Comparison of ENCODE assay signal across 8 cellular contexts in the genomic region with DNA sequence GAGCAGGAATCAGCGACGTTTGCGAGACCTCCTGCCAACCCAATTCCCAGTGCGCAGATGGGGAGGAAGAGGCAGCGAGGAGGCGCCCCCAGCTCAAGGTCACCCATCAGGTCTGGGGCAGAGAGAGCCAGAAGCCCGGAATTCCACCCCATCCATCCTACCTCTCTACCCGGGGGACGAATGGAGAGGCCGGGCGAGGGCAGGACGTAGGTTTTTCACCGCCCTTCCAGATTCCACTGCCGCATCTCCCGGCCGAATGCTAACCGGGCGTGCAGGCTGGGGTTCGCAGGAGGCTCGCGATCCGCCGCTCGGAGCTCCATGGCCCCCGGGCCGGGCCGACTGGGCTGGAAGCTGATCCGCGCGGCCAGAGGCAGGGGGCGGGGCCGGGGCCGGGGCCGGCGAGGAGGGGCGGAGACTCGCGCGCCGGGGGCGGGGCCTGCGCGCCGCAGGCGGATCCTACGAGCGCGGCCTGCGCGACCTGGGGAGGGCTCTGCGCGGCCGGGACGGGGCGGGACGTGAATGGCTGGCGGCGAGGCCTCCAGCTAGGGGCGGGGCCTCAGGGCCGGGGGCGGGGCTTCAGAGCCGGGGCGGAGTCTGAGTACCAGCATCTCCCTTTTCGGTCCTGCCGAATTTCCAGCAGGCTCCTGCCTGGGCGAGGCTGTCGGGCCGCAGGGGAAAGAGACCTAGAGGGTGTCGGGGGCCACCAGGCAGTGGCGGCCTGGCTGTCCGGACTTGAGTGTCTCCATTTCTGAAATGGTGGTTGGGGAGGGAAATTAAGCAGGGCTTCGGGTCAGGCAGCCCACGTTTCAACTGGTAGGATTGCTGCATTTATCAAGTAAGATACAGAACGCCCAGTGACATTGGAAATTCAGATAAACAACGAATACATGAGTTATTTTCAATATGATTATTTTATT. TPM values are rescaled to one million over a fixed set of nuclear protein-coding genes. Genes with fewer than 3 reads are reported as not detected.
DNase-seq lines count a peak whose midpoint lies in the region; ATAC-seq and TF ChIP-seq lines count a peak whose summit lies in the region.

A gene with protein sequence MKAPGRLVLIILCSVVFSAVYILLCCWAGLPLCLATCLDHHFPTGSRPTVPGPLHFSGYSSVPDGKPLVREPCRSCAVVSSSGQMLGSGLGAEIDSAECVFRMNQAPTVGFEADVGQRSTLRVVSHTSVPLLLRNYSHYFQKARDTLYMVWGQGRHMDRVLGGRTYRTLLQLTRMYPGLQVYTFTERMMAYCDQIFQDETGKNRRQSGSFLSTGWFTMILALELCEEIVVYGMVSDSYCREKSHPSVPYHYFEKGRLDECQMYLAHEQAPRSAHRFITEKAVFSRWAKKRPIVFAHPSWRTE (minus strand): TSS at position 377 of the 917 bp plus-strand sequence. CDS start 622 bp downstream, outside the sequence.

- H3K4me3 ChIP-seq in PC-9 (peak within 1 kb of the TSS; percentile 92), esophagus (ENCODE audit: low read depth in 1 of 2, low read length in 2 of 2) (peak within 1 kb of the TSS; percentile 59 to 83), muscle layer of colon (ENCODE audit: low read depth in 1 of 2, low read length in 2 of 2) (peak within 1 kb of the TSS; percentile 53 to 86)

- no peaks in the 10 kb centered on the region for H3K9me3 ChIP-seq in PC-9 (ENCODE audit: insufficient read depth, low read depth)
- no peaks in the 10 kb centered on the region for H3K9me3 ChIP-seq in esophagus (ENCODE audit: control insufficient read depth in 2 of 2, insufficient read depth in 1 of 2, low read depth in 1 of 2, low read length in 1 of 2)
- H3K9me3 ChIP-seq in muscle layer of colon (ENCODE audit: low read length), result no peaks in the 10 kb centered on the region

- DNase-seq in Calu3, result peak; percentile 91
- peak; percentile 95 for DNase-seq in HuH-7.5 (ENCODE audit: low spot score)
- DNase-seq in PC-9, result peak; percentile 61 to 95
- peak; percentile 95 for DNase-seq in activated T-cell treated with anti-CD3 and anti-CD28 coated beads, Interleukin-2, amount 50 U/mL, for 4 hours
- DNase-seq in stimulated activated CD8-positive, alpha-beta memory T cell treated with anti-CD3 and anti-CD28 coated beads, Interleukin-7, amount 100 ng/mL, for 1 hour (ENCODE audit: low read depth in 2 of 2), result peak; percentile 94

- H3K4me3 Mint-ChIP-seq in Calu3 (ENCODE audit: low read depth, unreplicated experiment), result peak within 1 kb of the TSS; percentile 65
- H3K4me3 Mint-ChIP-seq in activated T-cell treated with anti-CD3 and anti-CD28 coated beads, Interleukin-2, amount 50 U/mL, for 4 hours, result peak within 1 kb of the TSS; percentile 83

- no peak within 1 kb of the TSS for H3K27ac Mint-ChIP-seq in Calu3 (ENCODE audit: unreplicated experiment)

- H3K4me1 Mint-ChIP-seq in Calu3 (ENCODE audit: low read depth, unreplicated experiment), result peaks cover 13% of the 10 kb centered on the region
- H3K4me1 Mint-ChIP-seq in activated T-cell treated with anti-CD3 and anti-CD28 coated beads, Interleukin-2, amount 50 U/mL, for 4 hours (ENCODE audit: low read depth), result peaks cover 47% of the 10 kb centered on the region

- peak; percentile 71 for ATAC-seq in GM21515 (IDR thresholded peaks at IDR 0.05; ENCODE audit: unreplicated experiment)
- ATAC-seq in activated T-cell treated with anti-CD3 and anti-CD28 coated beads, Interleukin-2, amount 50 U/mL, for 4 hours, result peak; percentile 96 to 98

- no peaks in the 10 kb centered on the region for H3K27me3 ChIP-seq in PC-9 (ENCODE audit: insufficient read depth, low read depth)
- H3K27me3 ChIP-seq in esophagus (ENCODE audit: control insufficient read depth in 1 of 2, insufficient read depth in 2 of 2, low read length in 2 of 2), result no peaks in the 10 kb centered on the region
- peaks cover 0 to 2% of the 10 kb centered on the region in 2 donors for H3K27me3 ChIP-seq in muscle layer of colon (ENCODE audit: control insufficient read depth in 1 of 2, insufficient read depth in 2 of 2, low read length in 2 of 2)

- 1 to 2% methylated on average over 60 to 75 of the region's 75 CpGs for WGBS in esophagus, 2 donors

- H3K9me2 ChIP-seq in PC-9 (ENCODE audit: insufficient read depth), result no peaks in the 10 kb centered on the region

- H3K27ac ChIP-seq in PC-9 (peak within 1 kb of the TSS; percentile 97), esophagus (ENCODE audit: low read depth in 2 of 2, low read length in 1 of 2) (peak within 1 kb of the TSS; percentile 87 to 88), muscle layer of colon (ENCODE audit: low read depth, low read length) (peak within 1 kb of the TSS; percentile 59)

- peaks cover 12% of the 10 kb centered on the region for H3K36me3 Mint-ChIP-seq in Calu3 (ENCODE audit: insufficient read depth, unreplicated experiment)
- H3K36me3 Mint-ChIP-seq in activated T-cell treated with anti-CD3 and anti-CD28 coated beads, Interleukin-2, amount 50 U/mL, for 4 hours (ENCODE audit: insufficient read depth), result no peaks in the 10 kb centered on the region

- H3K79me2 ChIP-seq in PC-9 (ENCODE audit: low read depth), result 0 out of 2 replicates have a peak, but pooled peaks cover 9% of the 10 kb centered on the region

- H2AFZ ChIP-seq in PC-9, result peak within 1 kb of the TSS; percentile 85

- intact Hi-C loops in Calu3 (cut with micrococcal nuclease; ENCODE audit: unreplicated experiment), result no loop called here
- intact Hi-C loops in PC-9 (cut with micrococcal nuclease; ENCODE audit: unreplicated experiment), result loop anchor here (5.0 kb wide), 2 partner anchors 130 to 415 kb away; a partner anchor contains a TSS

- CTCF ChIA-PET in Calu3 (lab: Charles Lee), result interaction anchor here (0.6 to 1.6 kb wide), 5 partner anchors 89 to 1902 kb away, joined by 3 to 10 read pairs (median 3); a partner anchor contains a TSS
- CTCF ChIA-PET in PC-9 (lab: Charles Lee), result interaction anchor here (0.6 to 1.0 kb wide), 3 partner anchors 35 to 241 kb away, joined by 6 to 18 read pairs (median 6); no protein-coding TSS in a partner anchor

- H3K4me2 ChIP-seq in PC-9, result peak within 1 kb of the TSS; percentile 97

- no peak for TF ChIP-seq CTCF in Calu3 (IDR thresholded peaks at IDR 0.05; ENCODE audit: unreplicated experiment)
- no peak for TF ChIP-seq CTCF in PC-9 (conservative IDR thresholded peaks at IDR 0.05)

- peak within 1 kb of the TSS; percentile 57 for H3K9ac ChIP-seq in muscle layer of colon (ENCODE audit: low read length)

- H3K4me1 ChIP-seq in PC-9 (replicated peaks; ENCODE audit: insufficient read depth), result peaks cover 64% of the 10 kb centered on the region
- H3K4me1 ChIP-seq in esophagus (ENCODE audit: control insufficient read depth in 2 of 2, insufficient read depth in 2 of 2, low read length in 1 of 2), result peaks cover 10 to 24% of the 10 kb centered on the region in 2 donors
- H3K4me1 ChIP-seq in muscle layer of colon (ENCODE audit: insufficient read depth, low read length), result peaks cover 16% of the 10 kb centered on the region

- peaks cover 35% of the 10 kb centered on the region for H3F3A ChIP-seq in PC-9 (ENCODE audit: insufficient read depth, low read depth)

- no TSS peak for BruUV-seq in Calu3 (replicated peaks; lab: Mats Ljungman, UMichigan)
- BruUV-seq in PC-9 (replicated peaks; lab: Mats Ljungman, UMichigan), result no TSS peak

- H3K36me3 ChIP-seq in PC-9 (ENCODE audit: low read depth), result no peaks in the 10 kb centered on the region
- peaks cover 0 to 9% of the 10 kb centered on the region in 2 donors for H3K36me3 ChIP-seq in esophagus (ENCODE audit: control insufficient read depth in 2 of 2, insufficient read depth in 2 of 2, low read length in 1 of 2)
- no peaks in the 10 kb centered on the region for H3K36me3 ChIP-seq in muscle layer of colon (ENCODE audit: insufficient read depth, low read length)

- no peaks in the 10 kb centered on the region for H3K9me3 Mint-ChIP-seq in Calu3 (ENCODE audit: low read depth, unreplicated experiment)
- no peaks in the 10 kb centered on the region for H3K9me3 Mint-ChIP-seq in activated T-cell treated with anti-CD3 and anti-CD28 coated beads, Interleukin-2, amount 50 U/mL, for 4 hours

- H4K20me1 ChIP-seq in PC-9 (ENCODE audit: insufficient read depth), result no peaks in the 10 kb centered on the region

- POLR2A ChIA-PET in PC-9 (lab: Charles Lee; ENCODE audit: unreplicated experiment), result interaction anchor here (0.5 to 1.2 kb wide), 5 partner anchors 77 to 365 kb away, joined by 3 to 7 read pairs (median 3); a partner anchor contains a TSS

- H3K27me3 Mint-ChIP-seq in Calu3 (ENCODE audit: unreplicated experiment), result no peaks in the 10 kb centered on the region
- H3K27me3 Mint-ChIP-seq in activated T-cell treated with anti-CD3 and anti-CD28 coated beads, Interleukin-2, amount 50 U/mL, for 4 hours (ENCODE audit: low read depth), result no peaks in the 10 kb centered on the region

RNA-seq across cellular contexts. Expression of the gene that starts here (rescaled TPM):
- total RNA-seq in Calu3 (2022) (11.8 and 12.8 TPM in 2 replicates), PC-9 (2021) (28.3 and 44.3 TPM in 2 replicates)
- total RNA-seq in activated T-cell treated with anti-CD3 and anti-CD28 coated beads, Interleukin-2, amount 50 U/mL, for 4 hours, result 10 to 100 TPM; 22.0 to 25.7 (median 24.7) TPM
- polyA plus RNA-seq in esophagus, result 10 to 100 TPM in 1 of 2 donors, 1 to 10 TPM in 1; 4.6 to 15.3 TPM

Comparison
In these comparisons a context has a peak if more than half of its experiments do, and no peak if none do; other contexts are left out.
1. Peak in every context shown above with its lines: DNase-seq, ATAC-seq, H3K4me3 ChIP-seq and H3K27ac ChIP-seq.